In the genomic region with DNA sequence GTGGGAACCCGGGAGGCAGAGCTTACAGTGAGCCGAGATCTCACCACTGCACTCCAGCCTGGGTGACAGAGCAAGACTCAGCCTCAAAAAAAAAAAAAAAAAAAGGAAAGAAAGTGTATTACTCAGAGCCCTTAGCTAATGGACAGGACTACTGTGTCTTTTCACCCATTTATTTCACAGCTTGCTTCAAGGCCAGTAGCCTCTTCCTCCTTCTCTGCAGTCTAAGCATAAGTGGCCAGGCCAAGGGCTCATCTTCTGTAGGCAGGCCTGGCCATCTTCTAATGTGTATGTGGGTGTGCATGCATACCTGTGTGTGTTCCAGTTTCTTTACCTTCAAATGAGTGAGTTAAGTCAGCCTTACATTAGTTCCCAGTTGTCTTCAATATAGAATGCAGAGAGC, we compare ENCODE assay signal across 27 cellular contexts.
"Had no signal": no experiment of that assay in that cellular context is flagged by ENCODE, and none has a peak within 500 bp of the region (broad histone marks: within the 10 kb centered on the region; RNA-seq: fewer than 3 reads in every experiment).

No MANE protein-coding gene starts in this region.

- H3K27me3 ChIP-seq: adrenal gland, ascending aorta, body of pancreas, MG63 had no signal

- DNase-seq: activated CD4-positive, alpha-beta T cell treated with anti-CD3 and anti-CD28 coated beads, Interleukin-2, amount 10 ng/mL, durations not matched to agents 24 days and 14 days; activated CD4-positive, alpha-beta T cell treated with anti-CD3 and anti-CD28 coated beads, Interleukin-2, amount 50 U/mL, for 48 hours; activated CD4-positive, CD25-positive, alpha-beta regulatory T cell treated with anti-CD3 and anti-CD28 coated beads, Interleukin-2, amount 50 U/mL, for 72 hours; activated gamma-delta T cell; activated naive CD4-positive, alpha-beta T cell treated with anti-CD3 and anti-CD28 coated beads for 36 hours; activated naive CD8-positive, alpha-beta T cell treated with anti-CD3 and anti-CD28 coated beads, Interleukin-2, amount 10 ng/mL, durations not matched to agents 7 days and 5 days; activated T-cell treated with anti-CD3 and anti-CD28 coated beads for 4 hours; adrenal gland; body of pancreas; central memory CD4-positive, alpha-beta T cell; MG63; MV-4-11; NCI-H1092 treated with DMSO at 0.1 percent for 48 hours; NCI-H1417 treated with DMSO at 0.1 percent for 48 hours; NCI-H1694; NCI-H2029 treated with DMSO at 0.1 percent for 48 hours; NCI-H510A treated with DMSO at 0.1 percent for 48 hours; NCI-H69; NK-92 treated with Interleukin-12 subunit alpha and Interleukin-12 subunit beta, amount 100 ng/mL, for 24 hours; OCI-M1; RPMI8226 had no signal

- H3K9ac ChIP-seq: KMS-11 had no signal

- H3K4me3 ChIP-seq: adrenal gland, ascending aorta, body of pancreas, MG63, SK-N-MC had no signal

- H3K27ac ChIP-seq: adrenal gland, ascending aorta, body of pancreas, KMS-11, SK-N-MC had no signal

- H3K27ac Mint-ChIP-seq: activated CD4-positive, alpha-beta T cell treated with anti-CD3 and anti-CD28 coated beads, Interleukin-2, amount 10 ng/mL, durations not matched to agents 24 days and 14 days; activated naive CD4-positive, alpha-beta T cell treated with anti-CD3 and anti-CD28 coated beads for 36 hours; activated T-helper 17 cell treated with anti-CD3 and anti-CD28 coated beads, Interleukin-2, amount 50 U/mL, for 72 hours had no signal

- H3K4me3 Mint-ChIP-seq: activated CD4-positive, alpha-beta T cell treated with anti-CD3 and anti-CD28 coated beads, Interleukin-2, amount 10 ng/mL, durations not matched to agents 24 days and 14 days; activated naive CD4-positive, alpha-beta T cell treated with anti-CD3 and anti-CD28 coated beads for 36 hours; activated naive CD8-positive, alpha-beta T cell treated with anti-CD3 and anti-CD28 coated beads, Interleukin-2, amount 10 ng/mL, durations not matched to agents 7 days and 5 days; activated T-helper 17 cell treated with anti-CD3 and anti-CD28 coated beads, Interleukin-2, amount 50 U/mL, for 72 hours had no signal

- H3K9me3 ChIP-seq: adrenal gland, ascending aorta, body of pancreas, MG63 had no signal

- H3K9me3 Mint-ChIP-seq: activated T-helper 17 cell treated with anti-CD3 and anti-CD28 coated beads, Interleukin-2, amount 50 U/mL, for 72 hours had no signal

- ATAC-seq: activated T-helper 17 cell treated with anti-CD3 and anti-CD28 coated beads, Interleukin-2, amount 50 U/mL, for 72 hours; body of pancreas; Panc1; Right ventricle myocardium inferior had no signal

- H3K27me3 Mint-ChIP-seq: activated CD4-positive, alpha-beta T cell treated with anti-CD3 and anti-CD28 coated beads, Interleukin-2, amount 10 ng/mL, durations not matched to agents 24 days and 14 days; activated naive CD8-positive, alpha-beta T cell treated with anti-CD3 and anti-CD28 coated beads, Interleukin-2, amount 10 ng/mL, durations not matched to agents 7 days and 5 days; activated T-helper 17 cell treated with anti-CD3 and anti-CD28 coated beads, Interleukin-2, amount 50 U/mL, for 72 hours had no signal

- H3K4me1 ChIP-seq: adrenal gland, ascending aorta, body of pancreas had no signal

- H3K36me3 ChIP-seq: adrenal gland, ascending aorta, MG63 had no signal
